ENCODE assay signal across 11 cellular contexts in genomic region chr11:10488121-10488580, GRCh38. TPM values are rescaled to one million over a fixed set of nuclear protein-coding genes. Genes with fewer than 3 reads are reported as not detected.
DNase-seq lines count a peak whose midpoint lies in the region; ATAC-seq and TF ChIP-seq lines count a peak whose summit lies in the region.
"Had no signal": no experiment of that assay in that cellular context is flagged by ENCODE, and none has a peak within 500 bp of the region (broad histone marks: within the 10 kb centered on the region; RNA-seq: fewer than 3 reads in every experiment).

No MANE protein-coding gene starts in this region.

- H3K23ac ChIP-seq in IMR-90 (ENCODE audit: low read depth, low read length) = peak overlapping the region; percentile 28; the same call in 1 of the 2 replicates

- CTCF ChIA-PET in IMR-90 (lab: Yijun Ruan, JAX) = no interaction called here

- H2BK120ac ChIP-seq in IMR-90 (ENCODE audit: low read depth, low read length) = peak overlapping the region; percentile 27; the same call in 1 of the 2 replicates

- no peak for TF ChIP-seq CTCF in DND-41 (IDR thresholded peaks at IDR 0.05; ENCODE audit: borderline replicate concordance, extremely low read depth, low read length, poor library complexity, severe bottlenecking)
- no peak for TF ChIP-seq CTCF in IMR-90 (conservative IDR thresholded peaks at IDR 0.05; ENCODE audit: low read depth, low read length)
- no peak for TF ChIP-seq CTCF in neural progenitor cell (IDR thresholded peaks at IDR 0.05)

- peak overlapping the region; percentile 73 for H3K27ac Mint-ChIP-seq in central memory CD8-positive, alpha-beta T cell (ENCODE audit: low read depth)
- peak overlapping the region; percentile 62 for H3K27ac Mint-ChIP-seq in neural progenitor cell

- no peak overlapping the region for H3K27ac ChIP-seq in DND-41 (ENCODE audit: low read length)
- H3K27ac ChIP-seq in IMR-90 (ENCODE audit: insufficient read depth, low read length) = peak overlapping the region; percentile 20; the same call in 1 of the 2 replicates
- H3K27ac ChIP-seq in neural progenitor cell = no peak overlapping the region

- no peak for TF ChIP-seq POLR2A in IMR-90 (IDR thresholded peaks at IDR 0.05; ENCODE audit: low read depth, low read length)

- no peak for TF ChIP-seq RAD21 in IMR-90 (IDR thresholded peaks at IDR 0.05; ENCODE audit: low read length)

- no peak overlapping the region for H4K5ac ChIP-seq in IMR-90 (ENCODE audit: low read depth, low read length)

- H2AK9ac ChIP-seq in IMR-90 (replicated peaks; ENCODE audit: low read depth, low read length, poor library complexity) = no peak overlapping the region

- no peaks in the 10 kb centered on the region for H3K79me2 ChIP-seq in DND-41 (ENCODE audit: insufficient read depth, low read length)
- H3K79me2 ChIP-seq in neural progenitor cell (ENCODE audit: low read depth) = no peaks in the 10 kb centered on the region

- H3K79me1 ChIP-seq in IMR-90 (ENCODE audit: low read depth in 1 of 2, low read length in 2 of 2) = peaks cover 21 to 50% of the 10 kb centered on the region in 2 experiments

- no TSS peak for BruUV-seq in IMR-90 (replicated peaks; lab: Mats Ljungman, UMichigan)

- no peak overlapping the region for H3K4me3 Mint-ChIP-seq in central memory CD8-positive, alpha-beta T cell
- H3K4me3 Mint-ChIP-seq in neural progenitor cell = no peak overlapping the region

- ATAC-seq in DND-41 (ENCODE audit: insufficient read depth, low read depth) = peak; percentile 59; the same call in 2 of the 3 replicates
- no peak for ATAC-seq in IMR-90 (ENCODE audit: low read depth)
- no peak for ATAC-seq in central memory CD8-positive, alpha-beta T cell (replicated peaks; ENCODE audit: extremely low read depth, poor library complexity, severe bottlenecking)
- no peak for ATAC-seq in HG03280 (IDR thresholded peaks at IDR 0.05; ENCODE audit: unreplicated experiment)

- H4K91ac ChIP-seq in IMR-90 (ENCODE audit: insufficient read depth, low read depth, low read length) = peak overlapping the region; percentile 67

- POLR2A ChIA-PET in IMR-90 (lab: Charles Lee; ENCODE audit: unreplicated experiment) = no interaction called here

- H3K14ac ChIP-seq in IMR-90 (replicated peaks; ENCODE audit: low read depth, low read length) = peak overlapping the region; percentile 61

- no peak overlapping the region for H2AFZ ChIP-seq in DND-41 (ENCODE audit: low read depth, low read length)
- H2AFZ ChIP-seq in IMR-90 (replicated peaks; ENCODE audit: low read length, poor library complexity) = no peak overlapping the region
- H2AFZ ChIP-seq in neural progenitor cell (replicated peaks) = no peak overlapping the region

- H3K36me3 ChIP-seq in DND-41 (ENCODE audit: insufficient read depth, low read length) (peaks cover 32% of the 10 kb centered on the region), IMR-90 (ENCODE audit: control insufficient read depth, insufficient read depth, low read length) (peaks cover 37% of the 10 kb centered on the region), neural progenitor cell (no peaks in the 10 kb centered on the region)

- in situ Hi-C loops in IMR-90 (cut with MboI; ENCODE audit: low sequenced_read_pairs) = no loop called here

- no peaks in the 10 kb centered on the region for H3K9me3 ChIP-seq in DND-41 (ENCODE audit: insufficient read depth, low read length, severe bottlenecking)
- H3K9me3 ChIP-seq in IMR-90 (ENCODE audit: control insufficient read depth, insufficient read depth, low read length) = no peaks in the 10 kb centered on the region
- no peaks in the 10 kb centered on the region for H3K9me3 ChIP-seq in neural progenitor cell (ENCODE audit: low read depth)

- H3K27me3 ChIP-seq in DND-41 (ENCODE audit: insufficient read depth, low read length, poor library complexity) = no peaks in the 10 kb centered on the region
- no peaks in the 10 kb centered on the region for H3K27me3 ChIP-seq in IMR-90 (ENCODE audit: control insufficient read depth, insufficient read depth, low read length)
- H3K27me3 ChIP-seq in neural progenitor cell = no peaks in the 10 kb centered on the region

- WGBS in IMR-90 (ENCODE audit: extremely low coverage in 2 of 2, insufficient read length in 1 of 2), 2 experiments = 43% methylated on average over 2 of the region's 10 CpGs; no CpG with 5 or more reads in 1 of the 2 experiments

- intact Hi-C loops in IMR-90 (cut with micrococcal nuclease) = no loop called here

- dilution Hi-C loops in IMR-90 (cut with HindIII; ENCODE audit: low sequenced_read_pairs, unreplicated experiment) = no loop called here

- no peaks in the 10 kb centered on the region for H3K9me3 Mint-ChIP-seq in central memory CD8-positive, alpha-beta T cell
- H3K9me3 Mint-ChIP-seq in neural progenitor cell = peaks cover 6% of the 10 kb centered on the region

- H2BK20ac ChIP-seq in IMR-90 (ENCODE audit: low read depth, low read length) = peak overlapping the region; percentile 57; the same call in 1 of the 2 replicates

- no peak overlapping the region for H3K56ac ChIP-seq in IMR-90 (ENCODE audit: extremely low read depth, insufficient read depth, low read length)

- DNase-seq in DND-41 (no peak), IMR-90 (peak; percentile 11), neural progenitor cell (ENCODE audit: low spot score) (no peak), NCI-H2081 treated with DMSO at 0.1 percent for 48 hours (lab: John Stamatoyannopoulos, UW) (no peak), SIG-M5 (lab: John Stamatoyannopoulos, UW) (no peak), OCI-M1 (lab: John Stamatoyannopoulos, UW) (no peak)
- no peak for DNase-seq in central memory CD8-positive, alpha-beta T cell (ENCODE audit: low spot score in 2 of 2)
- DNase-seq: NCI-H774; stimulated activated CD4-positive, alpha-beta T cell treated with anti-CD3 and anti-CD28 coated beads, Interleukin-1b, Interleukin-23, amount 100 ng/mL, for 48 hours had no signal

- peaks cover 19% of the 10 kb centered on the region for H3K36me3 Mint-ChIP-seq in central memory CD8-positive, alpha-beta T cell (ENCODE audit: insufficient read depth)
- H3K36me3 Mint-ChIP-seq in neural progenitor cell = peaks cover 7% of the 10 kb centered on the region

- H3K4me1 Mint-ChIP-seq in central memory CD8-positive, alpha-beta T cell = peaks cover 23% of the 10 kb centered on the region
- H3K4me1 Mint-ChIP-seq in neural progenitor cell = peaks cover 28% of the 10 kb centered on the region

- H3K4me2 ChIP-seq in DND-41 (ENCODE audit: insufficient read depth, low read length) (no peak overlapping the region), IMR-90 (ENCODE audit: low read depth, low read length) (no peak overlapping the region), neural progenitor cell (no peak overlapping the region)

- H3K4me1 ChIP-seq in DND-41 (ENCODE audit: insufficient read depth, low read length) = no peaks in the 10 kb centered on the region
- peaks cover 22% of the 10 kb centered on the region for H3K4me1 ChIP-seq in IMR-90 (ENCODE audit: control insufficient read depth, insufficient read depth, low read length)
- H3K4me1 ChIP-seq in neural progenitor cell = peaks cover 11% of the 10 kb centered on the region

- no peaks in the 10 kb centered on the region for H3K27me3 Mint-ChIP-seq in central memory CD8-positive, alpha-beta T cell
- peaks cover 6% of the 10 kb centered on the region for H3K27me3 Mint-ChIP-seq in neural progenitor cell (ENCODE audit: insufficient read depth, low read depth)

- no peaks in the 10 kb centered on the region; the same call in 1 of the 2 replicates for H4K20me1 ChIP-seq in DND-41 (ENCODE audit: insufficient read depth, low read length)
- peaks cover 13% of the 10 kb centered on the region for H4K20me1 ChIP-seq in IMR-90 (ENCODE audit: insufficient read depth, low read length)
- no peaks in the 10 kb centered on the region for H4K20me1 ChIP-seq in neural progenitor cell (ENCODE audit: low read depth)

- H2BK15ac ChIP-seq in IMR-90 (ENCODE audit: low read depth, low read length) = peak overlapping the region; percentile 53; the same call in 1 of the 3 replicates

- no peak overlapping the region; a peak in 2 of 4 replicates for H4K8ac ChIP-seq in IMR-90 (ENCODE audit: low read depth in 2 of 2, low read length in 2 of 2)

- H3K18ac ChIP-seq in IMR-90 (ENCODE audit: low read depth, low read length) = no peak overlapping the region

- H2AK5ac ChIP-seq in IMR-90 (ENCODE audit: low read depth, low read length) = peak overlapping the region; percentile 90

- H3K4ac ChIP-seq in IMR-90 (ENCODE audit: low read depth, low read length) = peak overlapping the region; percentile 69

- H3K9ac ChIP-seq in DND-41 (ENCODE audit: low read depth, low read length) (no peak overlapping the region), IMR-90 (ENCODE audit: low read depth, low read length) (no peak overlapping the region), neural progenitor cell (no peak overlapping the region)

- H3K4me3 ChIP-seq in DND-41 (ENCODE audit: low read depth in 1 of 2, low read length in 2 of 2) (no peak overlapping the region), IMR-90 (ENCODE audit: insufficient read depth, low read depth, low read length) (no peak overlapping the region), neural progenitor cell (no peak overlapping the region)
- H3K4me3 ChIP-seq: lung had no signal

- H2BK5ac ChIP-seq in IMR-90 (ENCODE audit: low read depth, low read length, poor library complexity, severe bottlenecking) = no peak overlapping the region

- H3K9me1 ChIP-seq in IMR-90 (ENCODE audit: insufficient read depth, low read length) = peaks cover 29% of the 10 kb centered on the region

- H3F3A ChIP-seq in neural progenitor cell (ENCODE audit: low read depth) = peaks cover 4% of the 10 kb centered on the region

TF ChIP-seq in IMR-90, 13 proteins besides CTCF, POLR2A, EP300 and RAD21 (continues in another document):
- TF ChIP-seq CHD1 (IDR thresholded peaks at IDR 0.05; ENCODE audit: low read depth, low read length) = no peak
- TF ChIP-seq CEBPB (IDR thresholded peaks at IDR 0.05; ENCODE audit: low read depth, low read length) = no peak
- TF ChIP-seq RFX5 (IDR thresholded peaks at IDR 0.05; ENCODE audit: low read depth, low read length) = no peak
- TF ChIP-seq FOS (IDR thresholded peaks at IDR 0.05; ENCODE audit: low read depth, low read length) = no peak
- no peak for TF ChIP-seq MXI1 (IDR thresholded peaks at IDR 0.05; ENCODE audit: borderline replicate concordance, low read depth, low read length)

RNA-seq across cellular contexts. Expression of gene AMPD3, which starts 33.1 kb away (rescaled TPM):
- total RNA-seq in IMR-90 (2012; rRNA removed) (8.1 and 8.6 TPM in 2 replicates), neural progenitor cell (ENCODE audit: low replicate concordance) (2.9 and 3.0 TPM in 2 replicates)
- 10.8 and 12.1 TPM in 2 replicates for polyA plus RNA-seq in IMR-90 (2012; rRNA removed)
- 7.4 and 13.3 TPM in 2 replicates for polyA plus RNA-seq in IMR-90 (2012; cell fraction: cytosol; rRNA removed)
- polyA plus RNA-seq in IMR-90 (2012; cell fraction: nucleus; rRNA removed; ENCODE audit: low replicate concordance) = 19.2 and 26.6 TPM in 2 replicates

RNA-seq across cellular contexts. Expression of gene RNF141, which starts 52.8 kb away (rescaled TPM):
- total RNA-seq in IMR-90 (2012; rRNA removed) (18.6 and 34.2 TPM in 2 replicates), neural progenitor cell (ENCODE audit: low replicate concordance) (33.9 and 49.3 TPM in 2 replicates)
- 10.6 and 13.8 TPM in 2 replicates for polyA plus RNA-seq in IMR-90 (2012; rRNA removed)
- polyA plus RNA-seq in IMR-90 (2012; cell fraction: cytosol; rRNA removed) = 2.1 and 3.4 TPM in 2 replicates
- polyA plus RNA-seq in IMR-90 (2012; cell fraction: nucleus; rRNA removed; ENCODE audit: low replicate concordance) = 0.53 and 6.1 TPM in 2 replicates
